8 cellular contexts compared by ENCODE assay signal in the genomic region with DNA sequence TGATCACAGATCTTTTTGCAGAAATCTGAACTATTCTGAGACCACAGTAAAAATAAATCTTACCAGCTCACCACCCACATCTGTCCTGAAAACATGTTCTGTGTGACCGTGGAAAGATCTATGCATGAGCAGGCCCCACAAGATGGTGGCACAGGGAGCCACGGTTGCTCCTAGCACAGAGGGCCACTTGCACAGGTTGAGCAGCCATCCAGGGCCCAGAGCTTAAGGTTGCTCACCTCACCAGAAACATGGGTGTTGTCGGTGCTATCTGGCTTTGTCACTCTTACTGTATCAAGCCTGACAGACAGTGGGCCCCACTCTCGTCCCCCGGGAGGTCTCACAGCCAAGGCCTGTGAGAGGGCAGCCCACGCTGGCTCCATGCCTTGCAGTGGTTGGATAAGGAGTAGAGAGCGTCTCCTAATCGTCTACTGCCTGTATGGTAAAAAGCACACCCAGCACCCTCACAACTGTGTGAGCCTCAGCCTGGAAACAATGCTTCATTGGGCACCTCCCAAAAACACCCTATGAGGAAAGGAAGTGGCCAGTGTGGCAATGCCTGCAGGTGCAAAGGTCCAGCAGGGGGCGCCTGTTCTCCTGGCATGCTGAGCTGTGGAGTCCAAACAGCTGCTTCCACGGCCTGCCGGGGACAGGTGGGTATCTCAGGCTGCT. TPM values are rescaled to one million over a fixed set of nuclear protein-coding genes. Genes with fewer than 3 reads are reported as not detected.
DNase-seq lines count a peak whose midpoint lies in the region; ATAC-seq and TF ChIP-seq lines count a peak whose summit lies in the region.

No MANE protein-coding gene starts in this region.

- H3K36me3 ChIP-seq in PC-9 (ENCODE audit: low read depth) (peaks cover 11% of the 10 kb centered on the region), thoracic aorta (peaks cover 31% of the 10 kb centered on the region)

- DNase-seq in NCI-H2029 (lab: John Stamatoyannopoulos, UW) (peak; percentile 42), NCI-H2029 treated with DMSO at 0.1 percent for 48 hours (lab: John Stamatoyannopoulos, UW) (no peak), PC-9 (peak; percentile 58 to 82), activated T-cell treated with anti-CD3 and anti-CD28 coated beads for 48 hours (ENCODE audit: low read depth) (peak; percentile 71), fibroblast of pulmonary artery (ENCODE audit: low read depth) (peak; percentile 88), nucleus accumbens (lab: John Stamatoyannopoulos, UW) (peak in 32 of 56 donors; percentile 2 to 60 (median 16)), thoracic aorta (ENCODE audit: low spot score) (peak; percentile 60)

- no peaks in the 10 kb centered on the region for H3K79me2 ChIP-seq in PC-9 (ENCODE audit: low read depth)

- POLR2A ChIA-PET in PC-9 (lab: Charles Lee; ENCODE audit: unreplicated experiment): interaction anchor here (0.5 to 0.9 kb wide), 2 partner anchors 50 to 237 kb away, joined by 3 to 5 read pairs; no protein-coding TSS in a partner anchor

- no TSS peak for BruUV-seq in PC-9 (replicated peaks; lab: Mats Ljungman, UMichigan)

- H3K4me3 ChIP-seq in PC-9 (no peak overlapping the region), fibroblast of pulmonary artery (replicated peaks; ENCODE audit: low read depth, low read length) (no peak overlapping the region), thoracic aorta (no peak overlapping the region)

- H3K27me3 ChIP-seq in PC-9 (ENCODE audit: insufficient read depth, low read depth): no peaks in the 10 kb centered on the region
- no peaks in the 10 kb centered on the region for H3K27me3 ChIP-seq in thoracic aorta (replicated peaks; ENCODE audit: insufficient read depth)

- intact Hi-C loops in PC-9 (cut with micrococcal nuclease; ENCODE audit: unreplicated experiment): loop anchor here (1.0 kb wide), 2 partner anchors 235 to 333 kb away; no protein-coding TSS in a partner anchor

- no peak overlapping the region for H2AFZ ChIP-seq in PC-9

- H3K27ac ChIP-seq in PC-9 (no peak overlapping the region), thoracic aorta (peak overlapping the region; percentile 12 to 30)

- H3K4me2 ChIP-seq in PC-9: no peak overlapping the region

- CTCF ChIA-PET in PC-9 (lab: Charles Lee): interaction anchor here (0.6 to 2.3 kb wide), 9 partner anchors 9 to 607 kb away, joined by 3 to 8 read pairs (median 3); no protein-coding TSS in a partner anchor

- peaks cover 23% of the 10 kb centered on the region for H4K20me1 ChIP-seq in PC-9 (ENCODE audit: insufficient read depth)

- no peaks in the 10 kb centered on the region for H3F3A ChIP-seq in PC-9 (ENCODE audit: insufficient read depth, low read depth)

- no peaks in the 10 kb centered on the region for H3K9me2 ChIP-seq in PC-9 (ENCODE audit: insufficient read depth)

- H3K4me1 ChIP-seq in PC-9 (replicated peaks; ENCODE audit: insufficient read depth) (no peaks in the 10 kb centered on the region), thoracic aorta (ENCODE audit: control insufficient read depth in 1 of 2, low read depth in 2 of 2) (peaks cover 0 to 10% of the 10 kb centered on the region in 2 donors)

- peak; percentile 70 for ATAC-seq in HG03378 (IDR thresholded peaks at IDR 0.05; ENCODE audit: unreplicated experiment)
- no peak for ATAC-seq in thoracic aorta (ENCODE audit: insufficient number of reproducible peaks, low FRiP score, low read depth)

- H3K9me3 ChIP-seq in PC-9 (ENCODE audit: insufficient read depth, low read depth): no peaks in the 10 kb centered on the region
- no peaks in the 10 kb centered on the region for H3K9me3 ChIP-seq in thoracic aorta

- TF ChIP-seq CTCF in PC-9 (conservative IDR thresholded peaks at IDR 0.05) (peak; percentile 91), fibroblast of pulmonary artery (IDR thresholded peaks at IDR 0.05; ENCODE audit: low read length, missing control alignments) (peak; percentile 95), thoracic aorta (IDR thresholded peaks at IDR 0.05) (peak; percentile 64)

RNA-seq across cellular contexts. Expression of a gene that starts 19.6 kb away (rescaled TPM):
- 42.2 and 47.9 TPM in 2 replicates for total RNA-seq in PC-9 (2021)
- total RNA-seq in thoracic aorta: 100 to 1,000 TPM; 357 to 454 TPM

RNA-seq across cellular contexts. Expression of a gene that starts 49.4 kb away (rescaled TPM):
- total RNA-seq in PC-9 (2021) (69.4 and 71.1 TPM in 2 replicates), thoracic aorta (10 to 100 TPM; 24.2 to 58.1 TPM)
